19 cellular contexts compared by ENCODE assay signal in genomic region chrX:120797201-120797938, GRCh38.
DNase-seq lines count a peak whose midpoint lies in the region; ATAC-seq and TF ChIP-seq lines count a peak whose summit lies in the region.
"Had no signal": no experiment of that assay in that cellular context is flagged by ENCODE, and none has a peak within 500 bp of the region (broad histone marks: within the 10 kb centered on the region; RNA-seq: fewer than 3 reads in every experiment).

No MANE protein-coding gene starts in this region.

- H3K9me3 Mint-ChIP-seq in T-helper 2 cell treated with Interferon-gamma antibody and Interleukin-4, amounts not matched to agents 5 μg/mL and 100 μg/mL, for 36 hours = peaks cover 4% of the 10 kb centered on the region
- H3K9me3 Mint-ChIP-seq in stimulated activated naive B cell treated with anti-CD40 and anti-IgM and Interleukin-4, amounts not matched to agents 10 μg/mL and 1 μg/mL and 100 μg/mL, for 72 hours = no peaks in the 10 kb centered on the region

- DNase-seq in left ventricle myocardium inferior (no peak), left cardiac atrium (no peak), fibroblast of pulmonary artery (ENCODE audit: low read depth) (peak; percentile 59), NCI-H187 treated with DMSO at 0.1 percent for 48 hours (lab: John Stamatoyannopoulos, UW) (no peak), RPMI8226 (no peak)
- peak; percentile 17 for DNase-seq in T-helper 2 cell treated with Interferon-gamma antibody and Interleukin-4, amounts not matched to agents 5 μg/mL and 100 μg/mL, for 36 hours (ENCODE audit: low spot score)
- DNase-seq in stimulated activated naive B cell treated with anti-CD40 and anti-IgM and Interleukin-4, amounts not matched to agents 10 μg/mL and 1 μg/mL and 100 μg/mL, for 72 hours = no peak
- DNase-seq: activated effector memory CD4-positive, alpha-beta T cell treated with Interleukin-2 at 50 U/mL for 16 hours; DMS53; mesenchymal stem cell; NCI-H1417; NCI-H345; SIG-M5; T1000 had no signal

- H3K27ac Mint-ChIP-seq in T-helper 2 cell treated with Interferon-gamma antibody and Interleukin-4, amounts not matched to agents 5 μg/mL and 100 μg/mL, for 36 hours = peak overlapping the region; percentile 50
- H3K27ac Mint-ChIP-seq in stimulated activated naive B cell treated with anti-CD40 and anti-IgM and Interleukin-4, amounts not matched to agents 10 μg/mL and 1 μg/mL and 100 μg/mL, for 72 hours = peak overlapping the region; percentile 6
- H3K27ac Mint-ChIP-seq: B cell had no signal

- no peaks in the 10 kb centered on the region for H3K27me3 Mint-ChIP-seq in T-helper 2 cell treated with Interferon-gamma antibody and Interleukin-4, amounts not matched to agents 5 μg/mL and 100 μg/mL, for 36 hours (ENCODE audit: low read depth)
- peaks cover 0 to 8% of the 10 kb centered on the region in 2 donors for H3K27me3 Mint-ChIP-seq in stimulated activated naive B cell treated with anti-CD40 and anti-IgM and Interleukin-4, amounts not matched to agents 10 μg/mL and 1 μg/mL and 100 μg/mL, for 72 hours
- H3K27me3 Mint-ChIP-seq: B cell had no signal

- no peaks in the 10 kb centered on the region for H3K9me3 ChIP-seq in left ventricle myocardium inferior (replicated peaks)
- H3K9me3 ChIP-seq: gastroesophageal sphincter, suprapubic skin had no signal

- peak overlapping the region; percentile 67 for H3K27ac ChIP-seq in left ventricle myocardium inferior (replicated peaks)
- H3K27ac ChIP-seq: cardiac muscle cell, gastroesophageal sphincter, suprapubic skin had no signal

- TF ChIP-seq CTCF in left ventricle myocardium inferior (IDR thresholded peaks at IDR 0.05; ENCODE audit: borderline replicate concordance) = no peak
- no peak for TF ChIP-seq CTCF in fibroblast of pulmonary artery (IDR thresholded peaks at IDR 0.05; ENCODE audit: low read length, missing control alignments)

- intact Hi-C loops in left ventricle myocardium inferior (cut with micrococcal nuclease) = no loop called here
- intact Hi-C loops in left cardiac atrium (cut with DNase I) = no loop called here

- no peaks in the 10 kb centered on the region for H3K27me3 ChIP-seq in left ventricle myocardium inferior (ENCODE audit: low read depth)
- H3K27me3 ChIP-seq: cardiac muscle cell, gastroesophageal sphincter, suprapubic skin had no signal

- ATAC-seq in left cardiac atrium = no peak
- ATAC-seq in stimulated activated naive B cell treated with anti-CD40 and anti-IgM and Interleukin-4, amounts not matched to agents 10 μg/mL and 1 μg/mL and 100 μg/mL, for 72 hours (replicated peaks) = peak; percentile 56 to 64
- no peak for ATAC-seq in GM18873 (IDR thresholded peaks at IDR 0.05; ENCODE audit: low FRiP score, unreplicated experiment)
- ATAC-seq: gastroesophageal sphincter had no signal

- no peak overlapping the region for H3K4me3 ChIP-seq in left ventricle myocardium inferior
- H3K4me3 ChIP-seq in fibroblast of pulmonary artery (replicated peaks; ENCODE audit: low read depth, low read length) = no peak overlapping the region
- H3K4me3 ChIP-seq: cardiac muscle cell, gastroesophageal sphincter, suprapubic skin had no signal

- H3K4me1 ChIP-seq in left ventricle myocardium inferior = peaks cover 12% of the 10 kb centered on the region
- H3K4me1 ChIP-seq: gastroesophageal sphincter had no signal

- peaks cover 47% of the 10 kb centered on the region for H3K4me1 Mint-ChIP-seq in T-helper 2 cell treated with Interferon-gamma antibody and Interleukin-4, amounts not matched to agents 5 μg/mL and 100 μg/mL, for 36 hours (ENCODE audit: low read depth)
- peaks cover 5 to 25% of the 10 kb centered on the region in 2 donors for H3K4me1 Mint-ChIP-seq in stimulated activated naive B cell treated with anti-CD40 and anti-IgM and Interleukin-4, amounts not matched to agents 10 μg/mL and 1 μg/mL and 100 μg/mL, for 72 hours
- H3K4me1 Mint-ChIP-seq: B cell had no signal

- peak overlapping the region; percentile 61 for H3K4me3 Mint-ChIP-seq in T-helper 2 cell treated with Interferon-gamma antibody and Interleukin-4, amounts not matched to agents 5 μg/mL and 100 μg/mL, for 36 hours
- no peak overlapping the region for H3K4me3 Mint-ChIP-seq in stimulated activated naive B cell treated with anti-CD40 and anti-IgM and Interleukin-4, amounts not matched to agents 10 μg/mL and 1 μg/mL and 100 μg/mL, for 72 hours
- H3K4me3 Mint-ChIP-seq: B cell had no signal

- peaks cover 1% of the 10 kb centered on the region for H3K36me3 Mint-ChIP-seq in T-helper 2 cell treated with Interferon-gamma antibody and Interleukin-4, amounts not matched to agents 5 μg/mL and 100 μg/mL, for 36 hours (ENCODE audit: low read depth)
- no peaks in the 10 kb centered on the region for H3K36me3 Mint-ChIP-seq in stimulated activated naive B cell treated with anti-CD40 and anti-IgM and Interleukin-4, amounts not matched to agents 10 μg/mL and 1 μg/mL and 100 μg/mL, for 72 hours

- no peaks in the 10 kb centered on the region for H3K36me3 ChIP-seq in left ventricle myocardium inferior
- H3K36me3 ChIP-seq: cardiac muscle cell, gastroesophageal sphincter, suprapubic skin had no signal

Comparison
In these comparisons a context has a peak if more than half of its experiments do, and no peak if none do; other contexts are left out.
1. DNase-seq: peak in T-helper 2 cell treated with Interferon-gamma antibody and Interleukin-4, amounts not matched to agents 5 μg/mL and 100 μg/mL, for 36 hours (single experiment) and fibroblast of pulmonary artery (single experiment); none in left ventricle myocardium inferior (single experiment), left cardiac atrium (single experiment), stimulated activated naive B cell treated with anti-CD40 and anti-IgM and Interleukin-4, amounts not matched to agents 10 μg/mL and 1 μg/mL and 100 μg/mL, for 72 hours (single experiment), NCI-H187 treated with DMSO at 0.1 percent for 48 hours (single experiment) and RPMI8226 (single experiment).
2. ATAC-seq: peak in stimulated activated naive B cell treated with anti-CD40 and anti-IgM and Interleukin-4, amounts not matched to agents 10 μg/mL and 1 μg/mL and 100 μg/mL, for 72 hours (2 of 2); none in left cardiac atrium (0 of 2) and GM18873 (single experiment).